Comparison of ENCODE assay signal across 16 cellular contexts in genomic region chr5:14410942-14411258, GRCh38.
A peak's percentile ranks its signal among the peaks of the same experiment; 100 is the strongest.
DNase-seq lines count a peak whose midpoint lies in the region; ATAC-seq and TF ChIP-seq lines count a peak whose summit lies in the region.
"Had no signal": no experiment of that assay in that cellular context is flagged by ENCODE, and none has a peak within 500 bp of the region (broad histone marks: within the 10 kb centered on the region; RNA-seq: fewer than 3 reads in every experiment).

No MANE protein-coding gene starts in this region.

- H3K4me2 ChIP-seq in fibroblast of lung (ENCODE audit: extremely low read depth, insufficient read depth, low read length) (no peak overlapping the region), osteoblast (ENCODE audit: insufficient read depth, low read length) (no peak overlapping the region)

- H3K4me1 ChIP-seq in fibroblast of lung (ENCODE audit: control insufficient read depth, extremely low read depth, insufficient read depth, low read length), result peaks cover 4% of the 10 kb centered on the region
- H3K4me1 ChIP-seq in osteoblast (ENCODE audit: insufficient read depth, low read length), result peaks cover 47% of the 10 kb centered on the region
- H3K4me1 ChIP-seq in tibial nerve, result peaks cover 0 to 51% (median 8%) of the 10 kb centered on the region in 4 donors
- no peaks in the 10 kb centered on the region for H3K4me1 ChIP-seq in left lung
- H3K4me1 ChIP-seq: colonic mucosa had no signal

- ATAC-seq in activated T-helper 17 cell treated with anti-CD3 and anti-CD28 coated beads, Interleukin-2, amount 50 U/mL, for 72 hours (replicated peaks), result no peak
- no peak for ATAC-seq in left lung
- ATAC-seq: activated naive CD8-positive, alpha-beta T cell treated with anti-CD3 and anti-CD28 coated beads, Interleukin-2, amount 50 U/mL, for 24 hours had no signal

- H3K27me3 ChIP-seq in fibroblast of lung (ENCODE audit: control insufficient read depth, insufficient read depth, low read length) (no peaks in the 10 kb centered on the region), osteoblast (ENCODE audit: insufficient read depth, low read length) (no peaks in the 10 kb centered on the region), tibial nerve (no peaks in the 10 kb centered on the region), left lung (no peaks in the 10 kb centered on the region)
- H3K27me3 ChIP-seq: colonic mucosa had no signal

- H4K20me1 ChIP-seq in fibroblast of lung (ENCODE audit: control insufficient read depth, extremely low read depth, insufficient read depth, low read length) (no peaks in the 10 kb centered on the region), osteoblast (ENCODE audit: insufficient read depth, low read length) (peaks cover 6% of the 10 kb centered on the region)

- peaks cover 24% of the 10 kb centered on the region for H3K36me3 Mint-ChIP-seq in activated T-helper 17 cell treated with anti-CD3 and anti-CD28 coated beads, Interleukin-2, amount 50 U/mL, for 72 hours (ENCODE audit: low read depth)

- peak in 1 of 2 donors; percentile 20 for DNase-seq in fibroblast of lung (ENCODE audit: low read depth in 2 of 2)
- no peak for DNase-seq in osteoblast (ENCODE audit: insufficient read length, low spot score, missing footprints)
- DNase-seq in tibial nerve (ENCODE audit: low spot score in 2 of 2), result no peak
- DNase-seq in LoVo (ENCODE audit: low spot score), result no peak
- no peak for DNase-seq in left lung
- DNase-seq in iPS-NIHi7 (ENCODE audit: extremely low spot score), result no peak
- DNase-seq: activated CD4-positive, alpha-beta T cell treated with anti-CD3 and anti-CD28 coated beads for 4 hours; activated naive CD8-positive, alpha-beta T cell treated with anti-CD3 and anti-CD28 coated beads, Interleukin-2, amount 50 U/mL, for 24 hours; colonic mucosa; NCI-H1092 treated with DMSO at 0.1 percent for 48 hours; retina; stimulated activated CD4-positive, alpha-beta T cell treated with anti-CD3 and anti-CD28 coated beads, Interleukin-4, amount 100 ng/mL, for 1 hour; T-helper 9 cell had no signal

- H3K79me2 ChIP-seq in fibroblast of lung (ENCODE audit: control insufficient read depth, insufficient read depth, low read length), result peaks cover 29% of the 10 kb centered on the region
- H3K79me2 ChIP-seq in osteoblast (ENCODE audit: insufficient read depth, low read length), result peaks cover 46% of the 10 kb centered on the region

- intact Hi-C loops in left lung (cut with DNase I), result no loop called here

- H3K27ac Mint-ChIP-seq in activated T-helper 17 cell treated with anti-CD3 and anti-CD28 coated beads, Interleukin-2, amount 50 U/mL, for 72 hours, result peak overlapping the region; percentile 63
- H3K27ac Mint-ChIP-seq: activated naive CD8-positive, alpha-beta T cell treated with anti-CD3 and anti-CD28 coated beads, Interleukin-2, amount 50 U/mL, for 24 hours had no signal

- peaks cover 39% of the 10 kb centered on the region for H3K36me3 ChIP-seq in fibroblast of lung (ENCODE audit: control insufficient read depth, insufficient read depth, low read length)
- H3K36me3 ChIP-seq in osteoblast (ENCODE audit: insufficient read depth, low read length), result peaks cover 81% of the 10 kb centered on the region
- H3K36me3 ChIP-seq in tibial nerve, result peaks cover 0 to 74% (median 0%) of the 10 kb centered on the region in 3 donors
- H3K36me3 ChIP-seq in left lung, result peaks cover 0 to 93% of the 10 kb centered on the region in 2 donors
- H3K36me3 ChIP-seq: colonic mucosa had no signal

- H3K9me3 ChIP-seq in fibroblast of lung (ENCODE audit: control insufficient read depth, insufficient read depth, low read depth, low read length) (no peaks in the 10 kb centered on the region), osteoblast (ENCODE audit: low read depth, low read length) (no peaks in the 10 kb centered on the region), tibial nerve (no peaks in the 10 kb centered on the region), left lung (no peaks in the 10 kb centered on the region)
- H3K9me3 ChIP-seq: colonic mucosa had no signal

- no peak for TF ChIP-seq EP300 in tibial nerve (IDR thresholded peaks at IDR 0.05)

- TF ChIP-seq CTCF in fibroblast of lung (conservative IDR thresholded peaks at IDR 0.05 in 1 of 2, IDR thresholded peaks at IDR 0.05 in 1 of 2; ENCODE audit: low read depth in 1 of 2, low read length in 2 of 2), result no peak
- TF ChIP-seq CTCF in osteoblast (IDR thresholded peaks at IDR 0.05; ENCODE audit: extremely low read depth, low read depth, low read length), result no peak
- TF ChIP-seq CTCF in tibial nerve (IDR thresholded peaks at IDR 0.05), result no peak
- TF ChIP-seq CTCF in left lung (IDR thresholded peaks at IDR 0.05), result no peak

- H3K27me3 Mint-ChIP-seq in activated T-helper 17 cell treated with anti-CD3 and anti-CD28 coated beads, Interleukin-2, amount 50 U/mL, for 72 hours, result no peaks in the 10 kb centered on the region
- H3K27me3 Mint-ChIP-seq: activated naive CD8-positive, alpha-beta T cell treated with anti-CD3 and anti-CD28 coated beads, Interleukin-2, amount 50 U/mL, for 24 hours had no signal

- H3K4me3 Mint-ChIP-seq in activated T-helper 17 cell treated with anti-CD3 and anti-CD28 coated beads, Interleukin-2, amount 50 U/mL, for 72 hours, result no peak overlapping the region
- H3K4me3 Mint-ChIP-seq: activated naive CD8-positive, alpha-beta T cell treated with anti-CD3 and anti-CD28 coated beads, Interleukin-2, amount 50 U/mL, for 24 hours; CD14-positive monocyte had no signal

- H3K9ac ChIP-seq in fibroblast of lung (ENCODE audit: insufficient read depth, low read length), result no peak overlapping the region

- H3K27ac ChIP-seq in fibroblast of lung (ENCODE audit: insufficient read depth, low read length), result peak overlapping the region; percentile 28
- peak overlapping the region; percentile 54 for H3K27ac ChIP-seq in osteoblast (ENCODE audit: low read depth, low read length)
- peak overlapping the region; percentile 40 to 90 (median 67) for H3K27ac ChIP-seq in tibial nerve
- no peak overlapping the region for H3K27ac ChIP-seq in left lung
- H3K27ac ChIP-seq: colonic mucosa, epithelial cell of prostate had no signal

- no peak for TF ChIP-seq POLR2A in tibial nerve (IDR thresholded peaks at IDR 0.05)

- H3K4me1 Mint-ChIP-seq in activated T-helper 17 cell treated with anti-CD3 and anti-CD28 coated beads, Interleukin-2, amount 50 U/mL, for 72 hours, result peaks cover 28% of the 10 kb centered on the region
- H3K4me1 Mint-ChIP-seq: CD14-positive monocyte had no signal

- 54 to 65% methylated on average over 5 of the region's 5 CpGs for WGBS in tibial nerve, 2 donors

- H3K4me3 ChIP-seq in fibroblast of lung (replicated peaks in 1 of 4; ENCODE audit: control extremely low read depth in 1 of 4, insufficient read depth in 1 of 4, low read depth in 3 of 4, low read length in 4 of 4), result no peak overlapping the region
- H3K4me3 ChIP-seq in osteoblast (ENCODE audit: insufficient read depth, low read length), result no peak overlapping the region
- H3K4me3 ChIP-seq in tibial nerve, result no peak overlapping the region
- no peak overlapping the region for H3K4me3 ChIP-seq in left lung
- H3K4me3 ChIP-seq: colonic mucosa had no signal

- H3K9me3 Mint-ChIP-seq in activated T-helper 17 cell treated with anti-CD3 and anti-CD28 coated beads, Interleukin-2, amount 50 U/mL, for 72 hours, result no peaks in the 10 kb centered on the region
- H3K9me3 Mint-ChIP-seq: activated naive CD8-positive, alpha-beta T cell treated with anti-CD3 and anti-CD28 coated beads, Interleukin-2, amount 50 U/mL, for 24 hours; CD14-positive monocyte had no signal

- no peak overlapping the region for H2AFZ ChIP-seq in fibroblast of lung (ENCODE audit: low read length)
- H2AFZ ChIP-seq in osteoblast (ENCODE audit: low read length), result no peak overlapping the region

Comparison
In these comparisons a context has a peak if more than half of its experiments do, and no peak if none do; other contexts are left out.
1. H3K27ac ChIP-seq: peak in fibroblast of lung (single experiment), osteoblast (single experiment) and tibial nerve (4 of 4); none in left lung (0 of 2).